Comparison of ENCODE assay signal across 8 cellular contexts in genomic region chr15:68578175-68578959, GRCh38. TPM values are rescaled to one million over a fixed set of nuclear protein-coding genes. Genes with fewer than 3 reads are reported as not detected.
DNase-seq lines count a peak whose midpoint lies in the region; ATAC-seq and TF ChIP-seq lines count a peak whose summit lies in the region.

No MANE protein-coding gene starts in this region.

- peak; percentile 67 for ATAC-seq in left lung
- no peak for ATAC-seq in HG03175 (IDR thresholded peaks at IDR 0.05; ENCODE audit: unreplicated experiment)
- no peak for ATAC-seq in GM21381 (IDR thresholded peaks at IDR 0.05; ENCODE audit: unreplicated experiment)

- H3K4me1 ChIP-seq in left lung: peaks cover 6 to 22% of the 10 kb centered on the region in 2 donors

- peak; percentile 40 for TF ChIP-seq CTCF in WI38 (IDR thresholded peaks at IDR 0.05; ENCODE audit: low read depth, low read length)
- TF ChIP-seq CTCF in left lung (IDR thresholded peaks at IDR 0.05): peak; percentile 41

- peak overlapping the region; percentile 18 to 69 for H3K27ac ChIP-seq in left lung

- intact Hi-C loops in left lung (cut with DNase I): no loop called here

- TF ChIP-seq EP300 in Ishikawa (IDR thresholded peaks at IDR 0.05; ENCODE audit: borderline replicate concordance): no peak

- DNase-seq in COR-L47 (lab: John Stamatoyannopoulos, UW): peak; percentile 65
- peak; percentile 80 for DNase-seq in ecto neural progenitor cell (ENCODE audit: low spot score)
- peak; percentile 55 to 88 for DNase-seq in left lung
- peak; percentile 32 for DNase-seq in stimulated activated CD4-positive, alpha-beta T cell treated with anti-CD3 and anti-CD28 coated beads, Interleukin-4, amount 100 ng/mL, for 1 hour

- H3K4me3 ChIP-seq in WI38 (ENCODE audit: low read depth, low read length) (peak overlapping the region; percentile 65), left lung (peak overlapping the region; percentile 44 to 45)

- H3K9me3 ChIP-seq in left lung: no peaks in the 10 kb centered on the region

- TF ChIP-seq RAD21 in Ishikawa (IDR thresholded peaks at IDR 0.05; ENCODE audit: low read depth): no peak

- no peaks in the 10 kb centered on the region for H3K36me3 ChIP-seq in left lung

- peaks cover 9 to 77% of the 10 kb centered on the region in 2 donors for H3K27me3 ChIP-seq in left lung

TF ChIP-seq in Ishikawa, 13 proteins besides CTCF, POLR2A, EP300 and RAD21:
- TF ChIP-seq FOXM1 (IDR thresholded peaks at IDR 0.05; ENCODE audit: borderline replicate concordance, low read depth): no peak
- TF ChIP-seq ZBTB7A (IDR thresholded peaks at IDR 0.05; ENCODE audit: low read depth): no peak
- 0 out of 2 replicates have a peak, but pooled peaks have one; percentile 14 for TF ChIP-seq TAF1 (IDR thresholded peaks at IDR 0.05; ENCODE audit: low read depth)
TF ChIP-seq in Ishikawa: peak in this region for 1.

RNA-seq across cellular contexts. Expression of gene CORO2B, which starts 0.4 kb away (rescaled TPM):
- total RNA-seq in left lung: 1 to 10 TPM; 3.0 to 3.5 TPM
